Comparison of ENCODE assay signal across 9 cellular contexts in the genomic region with DNA sequence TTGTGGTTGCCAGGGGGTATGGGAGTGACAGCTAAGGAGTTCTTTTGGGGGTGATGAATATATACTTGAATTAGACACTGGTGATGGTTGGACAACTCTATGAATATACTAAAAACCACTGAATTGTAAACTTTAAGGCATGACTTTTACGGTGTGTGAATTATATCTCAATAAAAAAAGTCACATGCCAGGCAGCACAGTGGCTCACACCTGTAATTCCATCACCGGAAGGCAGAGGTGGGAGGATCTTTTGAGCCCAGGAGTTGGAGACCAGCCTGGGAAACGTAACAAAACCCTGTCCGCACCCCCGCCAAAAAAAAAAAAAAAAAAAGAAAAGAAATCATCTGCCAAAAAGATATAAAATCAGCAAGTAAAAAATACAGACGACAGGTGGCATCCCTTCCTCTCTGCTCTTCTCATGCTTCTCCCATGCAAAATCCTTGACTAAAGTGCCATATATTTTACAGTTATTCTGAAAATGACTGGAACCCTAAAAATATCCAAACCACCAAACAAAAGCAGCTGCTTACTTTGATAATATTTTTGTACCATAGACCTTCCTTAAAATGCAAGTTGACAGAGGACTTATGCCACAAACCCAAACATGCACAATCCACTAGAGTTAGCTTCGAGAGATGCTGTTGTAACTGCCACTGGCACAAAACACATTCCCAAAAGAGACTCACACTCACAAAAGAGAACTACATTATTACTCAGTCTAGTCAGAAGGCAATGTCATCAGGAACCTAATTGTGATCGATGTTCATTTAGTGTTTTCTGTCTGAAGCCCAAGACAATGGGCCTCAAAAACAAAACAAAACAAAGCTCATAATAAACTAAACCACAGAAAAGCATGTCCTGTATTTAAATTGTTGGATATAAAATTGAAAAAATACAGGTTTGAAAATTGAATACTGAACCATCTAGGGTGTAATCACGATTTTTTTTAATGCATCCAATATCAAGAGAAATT. TPM values are rescaled to one million over a fixed set of nuclear protein-coding genes. Genes with fewer than 3 reads are reported as not detected.
DNase-seq lines count a peak whose midpoint lies in the region; TF ChIP-seq lines count a peak whose summit lies in the region.
"Had no signal": no experiment of that assay in that cellular context is flagged by ENCODE, and none has a peak within 500 bp of the region (broad histone marks: within the 10 kb centered on the region; RNA-seq: fewer than 3 reads in every experiment).

No MANE protein-coding gene starts in this region.

- DNase-seq in GDM1 (lab: John Stamatoyannopoulos, UW), result peak; percentile 14
- peak; percentile 55 for DNase-seq in LHCN-M2 (ENCODE audit: low read depth)
- no peak for DNase-seq in NCI-H2196 (lab: John Stamatoyannopoulos, UW; ENCODE audit: unreplicated experiment)
- DNase-seq in tibial nerve (ENCODE audit: low spot score in 2 of 2), result no peak
- DNase-seq in activated CD4-positive, CD25-positive, alpha-beta regulatory T cell treated with anti-CD3 and anti-CD28 coated beads, Interleukin-2, amount 50 U/mL, for 72 hours, result no peak
- no peak for DNase-seq in C1 segment of cervical spinal cord (lab: John Stamatoyannopoulos, UW)
- DNase-seq: NCI-H187 treated with DMSO at 0.1 percent for 48 hours had no signal

- H3K27ac ChIP-seq in neutrophil, result peak overlapping the region; percentile 95
- peak overlapping the region in 1 of 4 donors; percentile 92 for H3K27ac ChIP-seq in tibial nerve

- H3K4me1 ChIP-seq in neutrophil (ENCODE audit: control insufficient read depth in 1 of 2, insufficient read depth in 1 of 2, low read depth in 1 of 2, low read length in 1 of 2) (peaks cover 87 to 90% of the 10 kb centered on the region in 2 experiments), tibial nerve (peaks cover 0 to 43% (median 13%) of the 10 kb centered on the region in 4 donors)

- H3K4me3 Mint-ChIP-seq in brain, result peak overlapping the region; percentile 55 to 77 (median 67)

- H3K36me3 ChIP-seq in neutrophil, result peaks cover 1% of the 10 kb centered on the region
- peaks cover 0 to 5% (median 0%) of the 10 kb centered on the region in 3 donors for H3K36me3 ChIP-seq in tibial nerve

- no peak for TF ChIP-seq CTCF in brain (conservative IDR thresholded peaks at IDR 0.05)
- no peak for TF ChIP-seq CTCF in neutrophil (IDR thresholded peaks at IDR 0.05)
- no peak for TF ChIP-seq CTCF in tibial nerve (IDR thresholded peaks at IDR 0.05)

- H3K27me3 Mint-ChIP-seq in brain, result peaks cover 7% of the 10 kb centered on the region

- TF ChIP-seq POLR2A in tibial nerve (IDR thresholded peaks at IDR 0.05), result no peak

- H3K27me3 ChIP-seq in neutrophil (no peaks in the 10 kb centered on the region), tibial nerve (no peaks in the 10 kb centered on the region)

- H3K4me1 Mint-ChIP-seq in brain, result peaks cover 32% of the 10 kb centered on the region

- H3K9me3 Mint-ChIP-seq in brain, result no peaks in the 10 kb centered on the region

- H3K4me3 ChIP-seq in neutrophil (ENCODE audit: low read depth in 1 of 2, low read length in 1 of 2) (peak overlapping the region; percentile 95 to 99), tibial nerve (no peak overlapping the region)

- 51 to 53% methylated on average over 9 of the region's 9 CpGs for WGBS in tibial nerve, 2 donors

- H3K27ac Mint-ChIP-seq in brain, result peak overlapping the region in 4 of 5 experiments; percentile 5 to 43 (median 16)

- H3K36me3 Mint-ChIP-seq in brain, result peaks cover 12% of the 10 kb centered on the region

- H3K9me3 ChIP-seq in neutrophil (no peaks in the 10 kb centered on the region), tibial nerve (no peaks in the 10 kb centered on the region)

- TF ChIP-seq EP300 in tibial nerve (IDR thresholded peaks at IDR 0.05), result no peak

RNA-seq across cellular contexts. Expression of a gene that starts 2.5 kb away (rescaled TPM):
- total RNA-seq in LHCN-M2 (2014; rRNA removed) (12.9 and 14.5 TPM in 2 replicates), tibial nerve (10 to 100 TPM in 3 of 4 donors, 1 to 10 TPM in 1; 9.8 to 15.9 (median 13.2) TPM)
- 4.5 TPM for polyA plus RNA-seq in LHCN-M2 (2012)
- polyA plus RNA-seq in brain (ENCODE audit: insufficient read depth, low read depth, low replicate concordance), result 5.8 TPM

RNA-seq across cellular contexts. Expression of a gene that starts 9.7 kb away (rescaled TPM):
- 6.9 and 7.4 TPM in 2 replicates for total RNA-seq in LHCN-M2 (2014; rRNA removed)
- 0.69 TPM for polyA plus RNA-seq in LHCN-M2 (2012)
- 0.56 TPM for polyA plus RNA-seq in brain (ENCODE audit: insufficient read depth, low read depth, low replicate concordance)
- 1 to 10 TPM; 1.2 to 1.7 (median 1.4) TPM for total RNA-seq in tibial nerve

Comparison
In these comparisons a context has a peak if more than half of its experiments do, and no peak if none do; other contexts are left out.
1. DNase-seq: peak in GDM1 (single experiment) and LHCN-M2 (single experiment); none in NCI-H2196 (single experiment), tibial nerve (0 of 2), activated CD4-positive, CD25-positive, alpha-beta regulatory T cell treated with anti-CD3 and anti-CD28 coated beads, Interleukin-2, amount 50 U/mL, for 72 hours (single experiment) and C1 segment of cervical spinal cord (0 of 14).
2. H3K4me3 ChIP-seq: peak in neutrophil (2 of 2); none in tibial nerve (0 of 4).